Comparison of ENCODE assay signal across 23 cellular contexts in the genomic region with DNA sequence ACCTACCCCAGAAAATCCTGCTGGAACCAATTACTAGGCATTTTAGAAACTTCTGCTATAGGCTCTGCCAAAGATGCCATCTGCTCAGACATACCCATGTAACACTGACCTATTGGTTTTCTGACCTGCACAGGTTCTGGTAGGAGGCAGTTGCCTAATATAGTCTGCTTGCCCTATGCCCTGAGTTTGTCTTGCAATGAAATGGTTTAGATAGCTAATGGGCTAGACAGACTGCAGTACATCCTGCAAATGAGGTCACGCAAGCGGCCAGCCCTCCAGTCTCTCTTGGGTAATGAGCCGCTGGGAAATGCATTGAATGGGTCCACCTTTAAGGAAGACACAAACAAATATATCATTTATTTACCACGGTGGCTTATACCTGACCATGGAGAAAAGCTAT.
"Had no signal": no experiment of that assay in that cellular context is flagged by ENCODE, and none has a peak within 500 bp of the region (broad histone marks: within the 10 kb centered on the region; RNA-seq: fewer than 3 reads in every experiment).

No MANE protein-coding gene starts in this region.

- H3K4me1 ChIP-seq: lower lobe of right lung, psoas muscle, spleen, upper lobe of left lung, uterus had no signal

- H3K27me3 Mint-ChIP-seq: memory B cell had no signal

- ATAC-seq: esophagus mucosa; lower lobe of right lung; natural killer cell; psoas muscle; sciatic nerve; stimulated activated memory B cell treated with anti-CD40 and anti-IgM and Interleukin-4, amounts not matched to agents 10 μg/mL and 1 μg/mL and 100 μg/mL, for 72 hours had no signal

- H3K27ac ChIP-seq: lower lobe of right lung, psoas muscle, spleen, tibial artery, upper lobe of left lung, uterus had no signal

- H3K9me3 ChIP-seq: heart right ventricle, lower lobe of right lung, psoas muscle, spleen, tibial artery, upper lobe of left lung had no signal

- H3K4me1 Mint-ChIP-seq: memory B cell, mesothelial cell of epicardium, natural killer cell had no signal

- H3K4me3 Mint-ChIP-seq: memory B cell; mesothelial cell of epicardium; natural killer cell; neural crest cell; stimulated activated memory B cell treated with anti-CD40 and anti-IgM and Interleukin-4, amounts not matched to agents 10 μg/mL and 1 μg/mL and 100 μg/mL, for 72 hours; stimulated activated naive CD8-positive, alpha-beta T cell treated with anti-CD3 and anti-CD28 coated beads, Interleukin-15, Interleukin-2, amounts not matched to agents 100 ng/mL and 50 ng/mL, for 24 hours had no signal

- DNase-seq: effector memory CD4-positive, alpha-beta T cell; heart right ventricle; hypothalamus; kidney glomerular epithelial cell; lower lobe of right lung; natural killer cell; occipital lobe; psoas muscle; retina; spleen; stimulated activated CD4-positive, alpha-beta T cell treated with anti-CD3 and anti-CD28 coated beads, Interleukin-15, amount 100 ng/mL, for 24 hours; stimulated activated CD4-positive, alpha-beta T cell treated with anti-CD3 and anti-CD28 coated beads, Interleukin-1b, Interleukin-23, amount 100 ng/mL, for 48 hours; stimulated activated CD4-positive, alpha-beta T cell treated with anti-CD3 and anti-CD28 coated beads, Interleukin-4, amount 100 ng/mL, for 24 hours; tibial artery; upper lobe of left lung; uterus had no signal

- H3K36me3 ChIP-seq: heart right ventricle, lower lobe of right lung, spleen, tibial artery, upper lobe of left lung, uterus had no signal

- H3K9me3 Mint-ChIP-seq: memory B cell; natural killer cell; stimulated activated memory B cell treated with anti-CD40 and anti-IgM and Interleukin-4, amounts not matched to agents 10 μg/mL and 1 μg/mL and 100 μg/mL, for 72 hours; stimulated activated naive CD8-positive, alpha-beta T cell treated with anti-CD3 and anti-CD28 coated beads, Interleukin-15, Interleukin-2, amounts not matched to agents 100 ng/mL and 50 ng/mL, for 24 hours had no signal

- H3K4me3 ChIP-seq: heart right ventricle, lower lobe of right lung, psoas muscle, spleen, tibial artery, upper lobe of left lung, uterus had no signal

- H3K27ac Mint-ChIP-seq: memory B cell; mesothelial cell of epicardium; natural killer cell; stimulated activated memory B cell treated with anti-CD40 and anti-IgM and Interleukin-4, amounts not matched to agents 10 μg/mL and 1 μg/mL and 100 μg/mL, for 72 hours; stimulated activated naive CD8-positive, alpha-beta T cell treated with anti-CD3 and anti-CD28 coated beads, Interleukin-15, Interleukin-2, amounts not matched to agents 100 ng/mL and 50 ng/mL, for 24 hours had no signal

- H3K36me3 Mint-ChIP-seq: memory B cell; mesothelial cell of epicardium; natural killer cell; stimulated activated memory B cell treated with anti-CD40 and anti-IgM and Interleukin-4, amounts not matched to agents 10 μg/mL and 1 μg/mL and 100 μg/mL, for 72 hours had no signal

- H3K27me3 ChIP-seq: heart right ventricle, spleen, tibial artery, upper lobe of left lung, uterus had no signal
